In genomic region chr16:56606688-56607618, GRCh38 we compare ENCODE assay signal across 1 cellular context.
TF ChIP-seq lines count a peak whose summit lies in the region.

No MANE protein-coding gene starts in this region.

TF ChIP-seq in endothelial cell of umbilical vein, 7 proteins besides CTCF, POLR2A, EP300 and RAD21 (continued from another document):
- TF ChIP-seq EZH2 (IDR thresholded peaks at IDR 0.05; ENCODE audit: borderline replicate concordance, low read depth, low read length, severe bottlenecking), result no peak
- peak; percentile 59 for TF ChIP-seq JUN (IDR thresholded peaks at IDR 0.05; ENCODE audit: borderline replicate concordance, insufficient read depth, insufficient read length, low read depth)
- peak; percentile 99 for TF ChIP-seq POLR2AphosphoS5 (IDR thresholded peaks at IDR 0.05; ENCODE audit: insufficient read depth, low read depth, low read length)
- TF ChIP-seq GATA2 (IDR thresholded peaks at IDR 0.05; ENCODE audit: insufficient read depth, insufficient read length, low read depth, low read length), result peak; percentile 60
